In the genomic region with DNA sequence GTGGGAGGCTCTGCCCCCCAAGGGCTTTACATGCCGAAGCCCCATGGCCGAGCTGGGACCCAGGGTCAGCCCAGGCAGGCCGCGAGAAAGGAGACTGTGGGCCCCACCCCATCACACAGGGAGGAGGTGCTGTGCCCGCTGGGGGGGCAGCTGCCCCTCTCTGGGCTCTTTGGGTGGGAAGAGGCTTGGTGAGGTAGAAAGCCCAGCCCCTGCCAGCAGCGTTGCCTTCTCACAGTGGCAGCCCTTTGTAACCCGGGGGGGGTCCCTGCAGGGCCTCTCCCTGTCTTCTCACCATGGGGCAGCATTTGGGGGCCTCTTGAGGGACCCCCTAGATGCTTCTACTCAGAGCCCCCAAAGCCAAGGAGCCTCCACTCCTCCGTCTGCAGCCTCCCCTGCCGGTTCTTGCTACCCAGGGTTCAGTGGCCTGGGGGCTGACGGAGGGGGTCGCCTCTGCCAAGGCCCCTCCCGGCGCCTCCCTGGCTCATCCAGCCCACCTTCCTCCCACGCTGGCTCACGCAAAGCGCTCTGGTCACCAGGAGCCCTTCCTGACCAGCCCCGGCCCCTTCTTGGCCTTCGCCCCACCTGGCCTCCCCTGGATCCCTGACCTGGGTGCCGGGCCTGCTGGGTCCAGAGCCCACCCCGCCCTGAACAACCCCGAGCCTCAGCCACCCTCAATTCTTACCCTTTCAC, we compare ENCODE assay signal across 7 cellular contexts.
DNase-seq lines count a peak whose midpoint lies in the region; ATAC-seq, FAIRE-seq and TF ChIP-seq lines count a peak whose summit lies in the region.
"Not testable (repeated sequence)": the region's sequence is repeated elsewhere in the genome, so short reads cannot be mapped to it uniquely, and the experiment has no call there.

No MANE protein-coding gene starts in this region.

- H2AFZ ChIP-seq in GM23338; OCI-LY3 (ENCODE audit: low read depth, low read length); mesenchymal stem cell (ENCODE audit: low read depth, low read length): not testable (repeated sequence)

- H3K9me3 Mint-ChIP-seq in GM23338; activated CD8-positive, alpha-beta memory T cell treated with anti-CD3 and anti-CD28 coated beads, Interleukin-2, amount 10 ng/mL, durations not matched to agents 7 days and 5 days (ENCODE audit: low read depth): not testable (repeated sequence)

- peaks cover 10% of the 10 kb centered on the region for H3K27me3 ChIP-seq in GM23338 (ENCODE audit: insufficient read depth)
- not testable (repeated sequence) for H3K27me3 ChIP-seq in OCI-LY3 (ENCODE audit: low read depth, low read length); bronchial epithelial cell (ENCODE audit: control insufficient read depth, insufficient read depth, low read length); gastroesophageal sphincter; mesenchymal stem cell (ENCODE audit: control insufficient read depth in 1 of 2, insufficient read depth in 1 of 2, low read length in 2 of 2)

- not testable (repeated sequence) for H3K9ac ChIP-seq in OCI-LY3 (ENCODE audit: low read length)
- H3K9ac ChIP-seq in mesenchymal stem cell (ENCODE audit: low read length), result peak overlapping the region; percentile 64

- FAIRE-seq in bronchial epithelial cell (lab: Jason Lieb, UNC), result not testable (repeated sequence)

- H2AK5ac ChIP-seq in mesenchymal stem cell (ENCODE audit: low read length, severe bottlenecking), result not testable (repeated sequence)

- H3K9me2 ChIP-seq in GM23338 (ENCODE audit: insufficient read depth), result not testable (repeated sequence)

- not testable (repeated sequence) for H3K9me3 ChIP-seq in OCI-LY3 (ENCODE audit: insufficient read depth, low read length); gastroesophageal sphincter; mesenchymal stem cell (ENCODE audit: control insufficient read depth, low read length)

- peak overlapping the region; percentile 49; the same call in 1 of the 2 replicates for H3K4me3 ChIP-seq in GM23338
- H3K4me3 ChIP-seq in OCI-LY3 (ENCODE audit: low read length), result peak overlapping the region; percentile 66
- peak overlapping the region; percentile 40 for H3K4me3 ChIP-seq in bronchial epithelial cell (ENCODE audit: low read depth, low read length)
- H3K4me3 ChIP-seq in gastroesophageal sphincter, result peak overlapping the region; percentile 31 to 50
- H3K4me3 ChIP-seq in mesenchymal stem cell (ENCODE audit: insufficient read depth in 1 of 2, low read depth in 1 of 2, low read length in 2 of 2), result peak overlapping the region; percentile 54 to 67
- H3K4me3 ChIP-seq in skeletal muscle cell (ENCODE audit: low read depth, low read length), result peak overlapping the region; percentile 50

- not testable (repeated sequence) for H3K36me3 Mint-ChIP-seq in GM23338 (ENCODE audit: low read depth); activated CD8-positive, alpha-beta memory T cell treated with anti-CD3 and anti-CD28 coated beads, Interleukin-2, amount 10 ng/mL, durations not matched to agents 7 days and 5 days

- ATAC-seq in GM23338; activated CD8-positive, alpha-beta memory T cell treated with anti-CD3 and anti-CD28 coated beads, Interleukin-2, amount 10 ng/mL, durations not matched to agents 7 days and 5 days; gastroesophageal sphincter: not testable (repeated sequence)

- not testable (repeated sequence) for H3K18ac ChIP-seq in mesenchymal stem cell (ENCODE audit: low read depth in 1 of 2, low read length in 2 of 2)

- H3F3A ChIP-seq in GM23338 (replicated peaks; ENCODE audit: low read depth), result not testable (repeated sequence)

- TF ChIP-seq EP300 in gastroesophageal sphincter (IDR thresholded peaks at IDR 0.05), result not testable (repeated sequence)

- H2BK15ac ChIP-seq in mesenchymal stem cell (ENCODE audit: low read depth, poor library complexity, severe bottlenecking), result not testable (repeated sequence)

- not testable (repeated sequence) for H4K8ac ChIP-seq in mesenchymal stem cell (ENCODE audit: low read length)

- H3K79me2 ChIP-seq in GM23338 (replicated peaks; ENCODE audit: insufficient read depth); OCI-LY3 (ENCODE audit: low read length): not testable (repeated sequence)

- H3K23ac ChIP-seq in mesenchymal stem cell (ENCODE audit: low read length in 2 of 2), result not testable (repeated sequence)

- H3K27me3 Mint-ChIP-seq in GM23338 (ENCODE audit: insufficient read depth, low read depth, poor library complexity); activated CD8-positive, alpha-beta memory T cell treated with anti-CD3 and anti-CD28 coated beads, Interleukin-2, amount 10 ng/mL, durations not matched to agents 7 days and 5 days: not testable (repeated sequence)

- not testable (repeated sequence) for H3K79me1 ChIP-seq in mesenchymal stem cell (replicated peaks; ENCODE audit: low read length, poor library complexity, severe bottlenecking)

- H4K20me1 ChIP-seq in GM23338 (replicated peaks; ENCODE audit: insufficient read depth); OCI-LY3 (ENCODE audit: insufficient read depth, low read length): not testable (repeated sequence)

- H2BK120ac ChIP-seq in mesenchymal stem cell (ENCODE audit: low read depth, low read length), result not testable (repeated sequence)

- TF ChIP-seq CTCF in GM23338 (conservative IDR thresholded peaks at IDR 0.05; ENCODE audit: low read depth in 2 of 2); OCI-LY3 (IDR thresholded peaks at IDR 0.05; ENCODE audit: low read depth, low read length); bronchial epithelial cell (IDR thresholded peaks at IDR 0.05; ENCODE audit: insufficient read depth, low read length, severe bottlenecking); gastroesophageal sphincter (IDR thresholded peaks at IDR 0.05): not testable (repeated sequence)

- not testable (repeated sequence) for H3K27ac ChIP-seq in GM23338 (ENCODE audit: low read depth); OCI-LY3 (ENCODE audit: low read length); mesenchymal stem cell (ENCODE audit: low read length, poor library complexity, severe bottlenecking)
- peak overlapping the region in 1 of 4 donors; percentile 75 for H3K27ac ChIP-seq in gastroesophageal sphincter

- not testable (repeated sequence) for H2BK12ac ChIP-seq in mesenchymal stem cell (ENCODE audit: low read length in 2 of 2)

- no CpG with 5 or more reads among the region's 21 CpGs for WGBS in gastroesophageal sphincter (ENCODE audit: low coverage in 1 of 2), 2 donors
- WGBS in mesenchymal stem cell, result no CpG with 5 or more reads among the region's 21 CpGs

- not testable (repeated sequence) for H3K27ac Mint-ChIP-seq in GM23338; activated CD8-positive, alpha-beta memory T cell treated with anti-CD3 and anti-CD28 coated beads, Interleukin-2, amount 10 ng/mL, durations not matched to agents 7 days and 5 days

- DNase-seq in GM23338 (ENCODE audit: low spot score); activated CD8-positive, alpha-beta memory T cell treated with anti-CD3 and anti-CD28 coated beads, Interleukin-2, amount 10 ng/mL, durations not matched to agents 7 days and 5 days; bronchial epithelial cell (ENCODE audit: low read depth); mesenchymal stem cell; skeletal muscle cell (ENCODE audit: low read depth): not testable (repeated sequence)

- H3K4me1 Mint-ChIP-seq in GM23338; activated CD8-positive, alpha-beta memory T cell treated with anti-CD3 and anti-CD28 coated beads, Interleukin-2, amount 10 ng/mL, durations not matched to agents 7 days and 5 days: not testable (repeated sequence)

- H3K4me3 Mint-ChIP-seq in GM23338, result not testable (repeated sequence)
- peak overlapping the region; percentile 15 for H3K4me3 Mint-ChIP-seq in activated CD8-positive, alpha-beta memory T cell treated with anti-CD3 and anti-CD28 coated beads, Interleukin-2, amount 10 ng/mL, durations not matched to agents 7 days and 5 days

- not testable (repeated sequence) for H3K36me3 ChIP-seq in GM23338 (ENCODE audit: insufficient read depth); OCI-LY3 (replicated peaks; ENCODE audit: low read depth, low read length); bronchial epithelial cell (ENCODE audit: control insufficient read depth, insufficient read depth, low read length); gastroesophageal sphincter; mesenchymal stem cell (ENCODE audit: control insufficient read depth in 1 of 2, insufficient read depth in 2 of 2, low read depth in 1 of 2, low read length in 2 of 2)

- CTCF ChIA-PET in activated CD8-positive, alpha-beta memory T cell treated with anti-CD3 and anti-CD28 coated beads, Interleukin-2, amount 10 ng/mL, durations not matched to agents 7 days and 5 days (lab: Charles Lee), result not testable (repeated sequence)

- not testable (repeated sequence) for H3K4ac ChIP-seq in mesenchymal stem cell (ENCODE audit: low read depth in 1 of 2, low read length in 2 of 2)

- H3K4me2 ChIP-seq in GM23338; mesenchymal stem cell (ENCODE audit: low read length, poor library complexity, severe bottlenecking): not testable (repeated sequence)
- H3K4me2 ChIP-seq in OCI-LY3 (ENCODE audit: low read length), result peak overlapping the region; percentile 24; the same call in 1 of the 2 replicates

- not testable (repeated sequence) for H2BK5ac ChIP-seq in mesenchymal stem cell (ENCODE audit: low read depth, low read length, poor library complexity, severe bottlenecking)

- not testable (repeated sequence) for TF ChIP-seq POLR2A in gastroesophageal sphincter (IDR thresholded peaks at IDR 0.05)

- not testable (repeated sequence) for H4K91ac ChIP-seq in mesenchymal stem cell (ENCODE audit: low read length)

- not testable (repeated sequence) for H3K14ac ChIP-seq in mesenchymal stem cell (ENCODE audit: low read length in 2 of 2)

- H3K4me1 ChIP-seq in GM23338 (ENCODE audit: insufficient read depth); OCI-LY3 (ENCODE audit: low read length); gastroesophageal sphincter; mesenchymal stem cell (ENCODE audit: control insufficient read depth, insufficient read depth, low read depth, low read length): not testable (repeated sequence)
